In the genomic region with DNA sequence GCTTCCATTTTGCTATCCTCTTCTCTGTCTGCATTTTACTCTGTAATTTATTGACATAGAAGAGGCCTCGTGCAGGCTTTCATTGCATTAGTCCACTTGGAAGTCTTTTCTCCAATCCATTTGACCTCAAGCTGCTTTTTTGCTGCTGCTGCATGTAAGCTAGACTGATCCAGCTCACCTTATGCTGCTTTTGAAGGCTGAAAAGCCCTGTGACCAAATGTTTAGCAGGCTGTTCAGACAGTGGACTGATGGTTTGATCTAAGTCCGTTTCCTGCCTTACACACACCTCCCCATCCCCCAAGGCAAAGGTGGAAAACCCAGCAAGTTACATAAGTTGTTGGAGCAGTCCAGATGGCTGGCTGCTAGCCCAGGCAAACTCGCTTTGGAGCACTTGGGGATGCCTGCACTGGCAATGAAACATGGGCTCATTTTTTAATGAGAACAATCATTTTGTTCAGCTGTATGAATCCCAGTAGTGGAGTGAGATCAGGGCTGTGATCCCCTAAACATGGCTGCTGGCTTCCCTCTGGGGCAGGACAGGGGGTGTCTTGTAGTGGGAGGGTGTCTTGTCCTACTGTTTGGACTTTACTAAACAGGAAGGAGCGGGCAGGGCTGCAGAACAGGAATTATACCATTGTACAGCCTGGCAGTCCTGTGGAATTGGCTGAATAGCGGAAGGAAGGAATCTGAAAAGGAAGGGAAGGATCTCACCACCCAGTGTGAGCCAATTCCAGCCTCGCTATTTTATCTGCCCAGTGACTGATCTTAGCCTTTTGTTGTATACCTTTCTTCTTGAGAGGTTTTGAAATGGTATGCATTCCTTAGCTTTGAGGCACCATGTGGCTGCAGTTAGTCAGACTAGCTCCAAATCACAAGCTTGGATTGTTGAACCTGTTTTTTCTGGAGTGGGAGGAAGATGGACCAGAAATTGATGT, we compare ENCODE assay signal across 8 cellular contexts.
A peak's percentile ranks its signal among the peaks of the same experiment; 100 is the strongest.
DNase-seq lines count a peak whose midpoint lies in the region; ATAC-seq, FAIRE-seq and TF ChIP-seq lines count a peak whose summit lies in the region.

No MANE protein-coding gene starts in this region.

- no peaks in the 10 kb centered on the region for H3K27me3 Mint-ChIP-seq in effector memory CD8-positive, alpha-beta T cell
- no peaks in the 10 kb centered on the region for H3K27me3 Mint-ChIP-seq in mesothelial cell of epicardium (ENCODE audit: low read depth)

- peaks cover 65 to 79% of the 10 kb centered on the region in 2 donors for H3K4me1 Mint-ChIP-seq in effector memory CD8-positive, alpha-beta T cell (ENCODE audit: low read depth in 2 of 2)
- H3K4me1 Mint-ChIP-seq in mesothelial cell of epicardium: peaks cover 22% of the 10 kb centered on the region

- DNase-seq in GF-D8 (lab: John Stamatoyannopoulos, UW): peak; percentile 36
- DNase-seq in RCC 7860 (ENCODE audit: low spot score): peak; percentile 58
- DNase-seq in effector memory CD8-positive, alpha-beta T cell: no peak
- peak in 1 of 2 experiments; percentile 50 for DNase-seq in mesothelial cell of epicardium (ENCODE audit: low spot score in 2 of 2, unreplicated experiment in 2 of 2)
- peak; percentile 79 for DNase-seq in ureter (ENCODE audit: low spot score)
- no peak for DNase-seq in NCI-H1417 treated with DMSO at 0.1 percent for 48 hours (lab: John Stamatoyannopoulos, UW)
- no peak for DNase-seq in activated CD4-positive, CD25-positive, alpha-beta regulatory T cell (lab: John Stamatoyannopoulos, UW)

- FAIRE-seq in RCC 7860 (lab: Jason Lieb, UNC): no peak

- H3K36me3 Mint-ChIP-seq in effector memory CD8-positive, alpha-beta T cell (ENCODE audit: insufficient read depth): peaks cover 11% of the 10 kb centered on the region
- no peaks in the 10 kb centered on the region for H3K36me3 Mint-ChIP-seq in mesothelial cell of epicardium

- H3K27ac Mint-ChIP-seq in effector memory CD8-positive, alpha-beta T cell: peak overlapping the region; percentile 89 to 96
- H3K27ac Mint-ChIP-seq in mesothelial cell of epicardium: peak overlapping the region; percentile 90

- peak overlapping the region; percentile 51 to 61 for H3K4me3 Mint-ChIP-seq in effector memory CD8-positive, alpha-beta T cell
- H3K4me3 Mint-ChIP-seq in mesothelial cell of epicardium: no peak overlapping the region

- H3K9me3 Mint-ChIP-seq in effector memory CD8-positive, alpha-beta T cell: no peaks in the 10 kb centered on the region
- H3K9me3 Mint-ChIP-seq in mesothelial cell of epicardium: peaks cover 6% of the 10 kb centered on the region

- no peak for TF ChIP-seq CTCF in mesothelial cell of epicardium (IDR thresholded peaks at IDR 0.05; ENCODE audit: unreplicated experiment)

- no peak for ATAC-seq in effector memory CD8-positive, alpha-beta T cell (replicated peaks)
- no peak for ATAC-seq in HG02852 (IDR thresholded peaks at IDR 0.05; ENCODE audit: unreplicated experiment)

Comparison
In these comparisons a context has a peak if more than half of its experiments do, and no peak if none do; other contexts are left out.
1. DNase-seq: peak in GF-D8 (single experiment), RCC 7860 (single experiment) and ureter (single experiment); none in effector memory CD8-positive, alpha-beta T cell (0 of 3), NCI-H1417 treated with DMSO at 0.1 percent for 48 hours (single experiment) and activated CD4-positive, CD25-positive, alpha-beta regulatory T cell (0 of 4).